2 cellular contexts compared by ENCODE assay signal in the genomic region with DNA sequence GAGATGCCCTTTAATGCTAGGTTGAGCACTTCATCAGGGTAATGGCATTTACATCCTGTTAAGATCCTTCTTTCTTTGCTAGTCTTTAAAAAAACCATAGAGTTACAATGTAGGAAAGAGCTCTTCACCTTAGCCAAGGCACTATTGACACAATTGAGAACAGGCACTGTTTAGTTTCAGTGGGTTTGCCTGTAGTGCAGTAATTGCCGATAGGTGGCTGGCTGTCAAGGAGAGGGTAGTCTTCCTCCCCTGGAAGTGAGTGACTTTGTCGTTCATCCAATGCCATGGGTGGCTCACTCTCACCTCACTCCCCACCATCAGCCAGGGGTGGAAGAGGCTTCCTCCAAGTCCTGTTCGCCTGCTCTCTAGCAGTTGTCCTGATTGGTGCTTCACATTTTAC.
TF ChIP-seq lines count a peak whose summit lies in the region.

No MANE protein-coding gene starts in this region.

TF ChIP-seq in A549, 52 proteins besides CTCF, POLR2A, EP300 and RAD21:
- TF ChIP-seq SMC3 (IDR thresholded peaks at IDR 0.05) (no peak), TP53 (CRISPR knock-in tag; IDR thresholded peaks at IDR 0.05) (no peak)
TF ChIP-seq in A549: peak in this region for 0.

TF ChIP-seq in IMR-90, 13 proteins besides CTCF, POLR2A, EP300 and RAD21:
- no peak for TF ChIP-seq SMC3 (IDR thresholded peaks at IDR 0.05; ENCODE audit: low read depth, low read length)
- no peak for TF ChIP-seq FOS (IDR thresholded peaks at IDR 0.05; ENCODE audit: low read depth, low read length)
- TF ChIP-seq CHD1 (IDR thresholded peaks at IDR 0.05; ENCODE audit: low read depth, low read length), result no peak
- TF ChIP-seq MXI1 (IDR thresholded peaks at IDR 0.05; ENCODE audit: borderline replicate concordance, low read depth, low read length), result no peak
- no peak for TF ChIP-seq CEBPB (IDR thresholded peaks at IDR 0.05; ENCODE audit: low read depth, low read length)
TF ChIP-seq in IMR-90: peak in this region for 0.
